ENCODE assay signal across 30 cellular contexts in the genomic region with DNA sequence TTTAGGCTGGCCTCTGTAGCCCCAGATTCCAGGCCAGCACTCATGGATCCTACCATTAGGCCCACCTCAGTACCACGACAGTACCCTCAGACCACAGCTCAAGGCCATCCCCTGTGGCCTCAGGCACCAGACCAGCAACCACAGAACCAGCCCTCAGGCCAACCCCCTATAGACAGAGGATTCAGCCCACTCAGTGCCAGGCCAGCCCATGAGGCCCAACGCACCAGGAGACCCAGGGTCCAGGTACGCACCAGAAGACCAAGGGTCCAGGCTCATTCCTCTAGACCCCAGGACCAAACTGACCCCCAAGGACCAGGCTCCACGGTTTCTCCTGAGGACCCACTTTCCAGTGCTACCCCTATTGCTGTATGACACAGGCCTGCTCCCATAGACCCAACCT. TPM values are rescaled to one million over a fixed set of nuclear protein-coding genes. Genes with fewer than 3 reads are reported as not detected.
DNase-seq lines count a peak whose midpoint lies in the region; ATAC-seq, FAIRE-seq and TF ChIP-seq lines count a peak whose summit lies in the region.
"Had no signal": no experiment of that assay in that cellular context is flagged by ENCODE, and none has a peak within 500 bp of the region (broad histone marks: within the 10 kb centered on the region; RNA-seq: fewer than 3 reads in every experiment).

No MANE protein-coding gene starts in this region.

- H3K27ac ChIP-seq in IMR-90 (ENCODE audit: insufficient read depth, low read length), result no peak overlapping the region
- H3K27ac ChIP-seq in gastroesophageal sphincter, result no peak overlapping the region
- no peak overlapping the region for H3K27ac ChIP-seq in kidney (ENCODE audit: low read depth in 2 of 2, low read length in 2 of 2)
- H3K27ac ChIP-seq in adrenal gland, result no peak overlapping the region
- H3K27ac ChIP-seq: BLaER1 had no signal

- H2BK5ac ChIP-seq in IMR-90 (ENCODE audit: low read depth, low read length, poor library complexity, severe bottlenecking), result no peak overlapping the region

- H3K56ac ChIP-seq in IMR-90 (ENCODE audit: extremely low read depth, insufficient read depth, low read length), result no peak overlapping the region

- no peak overlapping the region for H2BK20ac ChIP-seq in IMR-90 (ENCODE audit: low read depth, low read length)

- no peaks in the 10 kb centered on the region for H3K9me1 ChIP-seq in IMR-90 (ENCODE audit: insufficient read depth, low read length)

- H3K9me3 ChIP-seq in IMR-90 (ENCODE audit: control insufficient read depth, insufficient read depth, low read length), result peaks cover 15% of the 10 kb centered on the region; the same call in 1 of the 2 replicates
- H3K9me3 ChIP-seq in gastroesophageal sphincter, result no peaks in the 10 kb centered on the region
- no peaks in the 10 kb centered on the region for H3K9me3 ChIP-seq in kidney (ENCODE audit: control insufficient read depth in 1 of 2, low read length in 2 of 2)
- no peaks in the 10 kb centered on the region for H3K9me3 ChIP-seq in adrenal gland (replicated peaks in 1 of 3)
- H3K9me3 ChIP-seq: BE2C, BLaER1 had no signal

- in situ Hi-C loops in IMR-90 (cut with MboI; ENCODE audit: low sequenced_read_pairs), result no loop called here

- no peak for DNase-seq in IMR-90
- peak; percentile 65 for DNase-seq in kidney
- no peak for DNase-seq in adrenal gland
- no peak for DNase-seq in NOMO-1 treated with DMSO at 0.1 percent for 48 hours (lab: John Stamatoyannopoulos, UW; ENCODE audit: unreplicated experiment)
- DNase-seq: 8988T; ACHN; BE2C; C1 segment of cervical spinal cord; CD4-positive, alpha-beta memory T cell; CD4-positive, CD25-positive, alpha-beta regulatory T cell; CD8-positive, alpha-beta memory T cell; COR-L47; DMS 273 treated with DMSO at 0.1 percent for 48 hours; DMS153; DMS53; DMS79; DND-41; EL; GDM1 had no signal

- H4K20me1 ChIP-seq in IMR-90 (ENCODE audit: insufficient read depth, low read length), result no peaks in the 10 kb centered on the region
- H4K20me1 ChIP-seq: BLaER1 had no signal

- no peak overlapping the region for H4K8ac ChIP-seq in IMR-90 (ENCODE audit: low read depth in 2 of 2, low read length in 2 of 2)

- no peak overlapping the region for H4K5ac ChIP-seq in IMR-90 (ENCODE audit: low read depth, low read length)

- POLR2A ChIA-PET in IMR-90 (lab: Charles Lee; ENCODE audit: unreplicated experiment), result no interaction called here

- no peak for FAIRE-seq in kidney (lab: Jason Lieb, UNC)
- FAIRE-seq: A204.1, GM12878, GM12892, GM18507 had no signal

- no peak overlapping the region for H3K23ac ChIP-seq in IMR-90 (ENCODE audit: low read depth, low read length)

- H2AK9ac ChIP-seq in IMR-90 (replicated peaks; ENCODE audit: low read depth, low read length, poor library complexity), result no peak overlapping the region

- H3K4me2 ChIP-seq in IMR-90 (ENCODE audit: low read depth, low read length), result no peak overlapping the region
- H3K4me2 ChIP-seq: BLaER1 had no signal

- H2AK5ac ChIP-seq in IMR-90 (ENCODE audit: low read depth, low read length), result no peak overlapping the region

- WGBS in IMR-90 (ENCODE audit: extremely low coverage in 2 of 2, insufficient read length in 1 of 2), 2 experiments, result no CpG with 5 or more reads among the region's 4 CpGs
- no CpG with 5 or more reads among the region's 4 CpGs for WGBS in gastroesophageal sphincter (ENCODE audit: low coverage in 1 of 2), 2 donors
- 30 to 93% (median 70%) methylated on average over 2 to 4 of the region's 4 CpGs for WGBS in adrenal gland, 4 donors

- no peaks in the 10 kb centered on the region for H3K4me1 ChIP-seq in IMR-90 (ENCODE audit: control insufficient read depth, insufficient read depth, low read length)
- H3K4me1 ChIP-seq in gastroesophageal sphincter, result no peaks in the 10 kb centered on the region
- H3K4me1 ChIP-seq in kidney (ENCODE audit: control insufficient read depth in 1 of 2, insufficient read depth in 1 of 2, low read depth in 1 of 2, low read length in 2 of 2), result no peaks in the 10 kb centered on the region
- H3K4me1 ChIP-seq in adrenal gland (replicated peaks in 1 of 2), result no peaks in the 10 kb centered on the region
- H3K4me1 ChIP-seq: BE2C, BLaER1 had no signal

- TF ChIP-seq EP300 in gastroesophageal sphincter (IDR thresholded peaks at IDR 0.05), result no peak

- peak overlapping the region; percentile 21 for H2AFZ ChIP-seq in IMR-90 (replicated peaks; ENCODE audit: low read length, poor library complexity)

- CTCF ChIA-PET in IMR-90 (lab: Yijun Ruan, JAX), result no interaction called here

- no peak for TF ChIP-seq POLR2A in IMR-90 (IDR thresholded peaks at IDR 0.05; ENCODE audit: low read depth, low read length)
- TF ChIP-seq POLR2A in gastroesophageal sphincter (IDR thresholded peaks at IDR 0.05), result no peak
- TF ChIP-seq POLR2A in adrenal gland (IDR thresholded peaks at IDR 0.05), result no peak

- H3K18ac ChIP-seq in IMR-90 (ENCODE audit: low read depth, low read length), result no peak overlapping the region

- H3K27me3 ChIP-seq in IMR-90 (ENCODE audit: control insufficient read depth, insufficient read depth, low read length) (no peaks in the 10 kb centered on the region), gastroesophageal sphincter (no peaks in the 10 kb centered on the region), adrenal gland (no peaks in the 10 kb centered on the region)
- H3K27me3 ChIP-seq: BE2C had no signal

- H3K36me3 ChIP-seq in IMR-90 (ENCODE audit: control insufficient read depth, insufficient read depth, low read length), result no peaks in the 10 kb centered on the region
- H3K36me3 ChIP-seq in gastroesophageal sphincter, result no peaks in the 10 kb centered on the region
- no peaks in the 10 kb centered on the region for H3K36me3 ChIP-seq in kidney (ENCODE audit: control insufficient read depth in 1 of 2, insufficient read depth in 2 of 2, low read length in 2 of 2)
- no peaks in the 10 kb centered on the region for H3K36me3 ChIP-seq in adrenal gland (replicated peaks in 1 of 2)
- H3K36me3 ChIP-seq: BE2C, BLaER1 had no signal

- H3K14ac ChIP-seq in IMR-90 (replicated peaks; ENCODE audit: low read depth, low read length), result no peak overlapping the region

- ATAC-seq in IMR-90 (ENCODE audit: low read depth), result no peak
- ATAC-seq in gastroesophageal sphincter, result peak; percentile 43
- no peak for ATAC-seq in HG02840 (IDR thresholded peaks at IDR 0.05; ENCODE audit: low FRiP score, unreplicated experiment)
- ATAC-seq: GM12878 had no signal

- no peaks in the 10 kb centered on the region for H3K79me1 ChIP-seq in IMR-90 (ENCODE audit: low read depth in 1 of 2, low read length in 2 of 2)

- no peak overlapping the region for H3K4ac ChIP-seq in IMR-90 (ENCODE audit: low read depth, low read length)

- BruUV-seq in IMR-90 (replicated peaks; lab: Mats Ljungman, UMichigan), result no TSS peak

- H2BK15ac ChIP-seq in IMR-90 (ENCODE audit: low read depth, low read length), result no peak overlapping the region

- H3K4me3 ChIP-seq in IMR-90 (ENCODE audit: insufficient read depth, low read depth, low read length) (no peak overlapping the region), gastroesophageal sphincter (no peak overlapping the region), kidney (ENCODE audit: low read length in 2 of 2) (no peak overlapping the region), adrenal gland (no peak overlapping the region)
- H3K4me3 ChIP-seq: BLaER1, GM12878 had no signal

- no peak overlapping the region for H3K9ac ChIP-seq in IMR-90 (ENCODE audit: low read depth, low read length)
- no peak overlapping the region for H3K9ac ChIP-seq in kidney (ENCODE audit: low read length in 2 of 2)
- H3K9ac ChIP-seq: BLaER1 had no signal

- TF ChIP-seq CTCF in IMR-90 (conservative IDR thresholded peaks at IDR 0.05; ENCODE audit: low read depth, low read length) (no peak), gastroesophageal sphincter (IDR thresholded peaks at IDR 0.05) (no peak), kidney (IDR thresholded peaks at IDR 0.05; ENCODE audit: borderline replicate concordance, extremely low read depth, insufficient read depth) (no peak), adrenal gland (IDR thresholded peaks at IDR 0.05) (no peak)

- H2BK120ac ChIP-seq in IMR-90 (ENCODE audit: low read depth, low read length), result no peak overlapping the region

- intact Hi-C loops in IMR-90 (cut with micrococcal nuclease) (no loop called here), kidney (cut with DNase I) (no loop called here), adrenal gland (cut with DNase I) (no loop called here)

- no peak overlapping the region for H4K91ac ChIP-seq in IMR-90 (ENCODE audit: insufficient read depth, low read depth, low read length)

- dilution Hi-C loops in IMR-90 (cut with HindIII; ENCODE audit: low sequenced_read_pairs, unreplicated experiment), result no loop called here

- TF ChIP-seq RAD21 in IMR-90 (IDR thresholded peaks at IDR 0.05; ENCODE audit: low read length), result no peak

TF ChIP-seq in IMR-90, 13 proteins besides CTCF, POLR2A, EP300 and RAD21:
- TF ChIP-seq RCOR1 (IDR thresholded peaks at IDR 0.05; ENCODE audit: insufficient replicate concordance, low read length) (no peak), NFE2L2 (IDR thresholded peaks at IDR 0.05; ENCODE audit: low read depth, low read length) (no peak)

RNA-seq across cellular contexts. Expression of gene MAGEC2, which starts 39.5 kb away (rescaled TPM):
- total RNA-seq in IMR-90 (2012; rRNA removed), result not detected in 2 replicates
- polyA plus RNA-seq in IMR-90 (2012; rRNA removed), result not detected in 2 replicates
- polyA plus RNA-seq in IMR-90 (2012; cell fraction: cytosol; rRNA removed), result not detected in 2 replicates
- polyA plus RNA-seq in IMR-90 (2012; cell fraction: nucleus; rRNA removed; ENCODE audit: low replicate concordance), result not detected in 2 replicates
- total RNA-seq in gastroesophageal sphincter, result not detected
- not detected for total RNA-seq in kidney
- not detected for polyA plus RNA-seq in kidney (ENCODE audit: insufficient read depth, low read depth, low replicate concordance)
- under 1 TPM in 2 of 8 donors, not detected in 6; 0.11 to 0.19 TPM for total RNA-seq in adrenal gland
- polyA plus RNA-seq in adrenal gland, result not detected
- total RNA-seq: A673; CD4-positive, alpha-beta memory T cell; CD4-positive, CD25-positive, alpha-beta regulatory T cell; CD8-positive, alpha-beta memory T cell; G401; GM12878 had no signal
- polyA plus RNA-seq: AG04450; CD14-positive monocyte; CD4-positive, alpha-beta memory T cell; CD4-positive, CD25-positive, alpha-beta regulatory T cell; CD8-positive, alpha-beta memory T cell had no signal
